1 cellular context compared by ENCODE assay signal in genomic region chr2:226477221-226478120, GRCh38.
TF ChIP-seq lines count a peak whose summit lies in the region.

No MANE protein-coding gene starts in this region.

TF ChIP-seq in HCT116, 20 proteins besides CTCF, POLR2A, EP300 and RAD21 (continued from another document):
- TF ChIP-seq SIN3A (IDR thresholded peaks at IDR 0.05; ENCODE audit: low read depth) (no peak), CBX3 (IDR thresholded peaks at IDR 0.05; ENCODE audit: low read depth) (no peak), YY1 (IDR thresholded peaks at IDR 0.05; ENCODE audit: extremely low read depth, insufficient replicate concordance, low read depth, low read length) (no peak)
